In genomic region chr2:12442627-12442928, GRCh38 we compare ENCODE assay signal across 18 cellular contexts.
DNase-seq lines count a peak whose midpoint lies in the region; ATAC-seq and TF ChIP-seq lines count a peak whose summit lies in the region.
"Had no signal": no experiment of that assay in that cellular context is flagged by ENCODE, and none has a peak within 500 bp of the region (broad histone marks: within the 10 kb centered on the region; RNA-seq: fewer than 3 reads in every experiment).

No MANE protein-coding gene starts in this region.

- no peak for TF ChIP-seq CTCF in AG04450 (IDR thresholded peaks at IDR 0.05; ENCODE audit: low read depth, low read length)
- TF ChIP-seq CTCF in WTC11 (IDR thresholded peaks at IDR 0.05): no peak
- TF ChIP-seq CTCF in foreskin keratinocyte (conservative IDR thresholded peaks at IDR 0.05): no peak
- TF ChIP-seq CTCF in WERI-Rb-1 (IDR thresholded peaks at IDR 0.05; ENCODE audit: low read depth, low read length): no peak

- DNase-seq in AG04450 (ENCODE audit: low read depth, low spot score) (no peak), HCEC 1CT (peak; percentile 57), WTC11 (ENCODE audit: low spot score) (no peak), foreskin keratinocyte (peak; percentile 16 to 33), H7 (no peak), WERI-Rb-1 (no peak)
- DNase-seq in effector CD4-positive, alpha-beta T cell: no peak
- DNase-seq: activated B cell treated with CpG ODN at 0.5 μM for 24 hours; activated T-cell treated with anti-CD3 and anti-CD28 coated beads for 4 hours; effector memory CD4-positive, alpha-beta T cell; heart left ventricle; kidney glomerular epithelial cell; stimulated activated naive CD4-positive, alpha-beta T cell treated with Interleukin-2 at 50 U/mL for 16 hours had no signal

- H3K27ac ChIP-seq in AG04450 (ENCODE audit: low read depth, low read length) (peak overlapping the region; percentile 43), foreskin keratinocyte (no peak overlapping the region), WERI-Rb-1 (no peak overlapping the region)
- H3K27ac ChIP-seq: right atrium auricular region, vagina had no signal

- H3K36me3 ChIP-seq in H7 (replicated peaks; ENCODE audit: control insufficient read depth, insufficient read depth, low read length): no peaks in the 10 kb centered on the region
- no peaks in the 10 kb centered on the region for H3K36me3 ChIP-seq in WERI-Rb-1
- H3K36me3 ChIP-seq: heart left ventricle, right atrium auricular region, vagina had no signal

- peaks cover 23% of the 10 kb centered on the region for H3K9me3 Mint-ChIP-seq in WTC11
- H3K9me3 Mint-ChIP-seq: activated B cell treated with CpG ODN at 0.5 μM for 24 hours, brain had no signal

- peak overlapping the region; percentile 71 for H3K27ac Mint-ChIP-seq in WTC11
- H3K27ac Mint-ChIP-seq: activated B cell treated with CpG ODN at 0.5 μM for 24 hours had no signal

- H3K27me3 ChIP-seq in AG04450 (ENCODE audit: control insufficient read depth, insufficient read depth, low read length) (no peaks in the 10 kb centered on the region), foreskin keratinocyte (no peaks in the 10 kb centered on the region), H7 (ENCODE audit: control insufficient read depth, insufficient read depth, low read length) (no peaks in the 10 kb centered on the region), WERI-Rb-1 (ENCODE audit: insufficient read depth, low read depth, severe bottlenecking) (no peaks in the 10 kb centered on the region)
- H3K27me3 ChIP-seq: heart left ventricle, right atrium auricular region, vagina had no signal

- H3K4me1 Mint-ChIP-seq in WTC11: peaks cover 26% of the 10 kb centered on the region
- H3K4me1 Mint-ChIP-seq: activated B cell treated with CpG ODN at 0.5 μM for 24 hours had no signal

- H3K4me3 ChIP-seq in AG04450 (ENCODE audit: low read depth, low read length) (no peak overlapping the region), H7 (ENCODE audit: insufficient read depth, low read depth, low read length) (no peak overlapping the region), WERI-Rb-1 (ENCODE audit: low read depth, low read length) (no peak overlapping the region)
- H3K4me3 ChIP-seq: GM12878, heart left ventricle, right atrium auricular region, vagina had no signal

- H3K4me3 Mint-ChIP-seq in WTC11: no peak overlapping the region
- H3K4me3 Mint-ChIP-seq: activated B cell treated with CpG ODN at 0.5 μM for 24 hours, brain had no signal

- no peaks in the 10 kb centered on the region for H3K27me3 Mint-ChIP-seq in WTC11 (ENCODE audit: low read depth)
- H3K27me3 Mint-ChIP-seq: activated B cell treated with CpG ODN at 0.5 μM for 24 hours had no signal

- peaks cover 14% of the 10 kb centered on the region for H3K36me3 Mint-ChIP-seq in WTC11
- H3K36me3 Mint-ChIP-seq: brain had no signal

- POLR2A ChIA-PET in AG04450 (lab: Yijun Ruan, JAX) (interaction anchor here (0.6 to 1.2 kb wide), 2 partner anchors 14 to 92 kb away, joined by 4 to 6 read pairs; no protein-coding TSS in a partner anchor), WTC11 (lab: Charles Lee) (no interaction called here)

- CTCF ChIA-PET in AG04450 (lab: Charles Lee) (interaction anchor here (0.7 to 1.2 kb wide), 3 partner anchors 9 to 704 kb away, joined by 3 to 4 read pairs (median 3); no protein-coding TSS in a partner anchor), WTC11 (lab: Charles Lee) (no interaction called here)

- ATAC-seq in WTC11: no peak
- ATAC-seq in foreskin keratinocyte: peak; percentile 81
- ATAC-seq in GM21447 (IDR thresholded peaks at IDR 0.05; ENCODE audit: unreplicated experiment): no peak
- ATAC-seq: GM12878 had no signal

- H3K9me3 ChIP-seq in AG04450 (ENCODE audit: control insufficient read depth, insufficient read depth, low read length): no peaks in the 10 kb centered on the region
- H3K9me3 ChIP-seq in WERI-Rb-1 (ENCODE audit: severe bottlenecking): no peaks in the 10 kb centered on the region
- H3K9me3 ChIP-seq: heart left ventricle, right atrium auricular region, vagina had no signal

- peaks cover 7% of the 10 kb centered on the region for H3K4me1 ChIP-seq in foreskin keratinocyte
- H3K4me1 ChIP-seq: right atrium auricular region had no signal

TF ChIP-seq in WTC11, 78 proteins besides CTCF, POLR2A, EP300 and RAD21 (continues in another document):
- TF ChIP-seq IRF2 (CRISPR knock-in tag; IDR thresholded peaks at IDR 0.05; ENCODE audit: borderline replicate concordance, low read depth) (no peak), TEAD4 (CRISPR knock-in tag; IDR thresholded peaks at IDR 0.05) (no peak), TEAD1 (CRISPR knock-in tag; IDR thresholded peaks at IDR 0.05) (no peak), FOXP1 (CRISPR knock-in tag; IDR thresholded peaks at IDR 0.05; ENCODE audit: borderline replicate concordance) (no peak), NFYB (CRISPR knock-in tag; conservative IDR thresholded peaks at IDR 0.05; ENCODE audit: low read depth) (no peak), MYBL2 (CRISPR knock-in tag; IDR thresholded peaks at IDR 0.05) (no peak), ZNF219 (CRISPR knock-in tag; IDR thresholded peaks at IDR 0.05; ENCODE audit: borderline replicate concordance) (no peak), NFATC4 (CRISPR knock-in tag; IDR thresholded peaks at IDR 0.05) (no peak), ZSCAN18 (CRISPR knock-in tag; IDR thresholded peaks at IDR 0.05) (no peak)
- TF ChIP-seq, protein P1, sequence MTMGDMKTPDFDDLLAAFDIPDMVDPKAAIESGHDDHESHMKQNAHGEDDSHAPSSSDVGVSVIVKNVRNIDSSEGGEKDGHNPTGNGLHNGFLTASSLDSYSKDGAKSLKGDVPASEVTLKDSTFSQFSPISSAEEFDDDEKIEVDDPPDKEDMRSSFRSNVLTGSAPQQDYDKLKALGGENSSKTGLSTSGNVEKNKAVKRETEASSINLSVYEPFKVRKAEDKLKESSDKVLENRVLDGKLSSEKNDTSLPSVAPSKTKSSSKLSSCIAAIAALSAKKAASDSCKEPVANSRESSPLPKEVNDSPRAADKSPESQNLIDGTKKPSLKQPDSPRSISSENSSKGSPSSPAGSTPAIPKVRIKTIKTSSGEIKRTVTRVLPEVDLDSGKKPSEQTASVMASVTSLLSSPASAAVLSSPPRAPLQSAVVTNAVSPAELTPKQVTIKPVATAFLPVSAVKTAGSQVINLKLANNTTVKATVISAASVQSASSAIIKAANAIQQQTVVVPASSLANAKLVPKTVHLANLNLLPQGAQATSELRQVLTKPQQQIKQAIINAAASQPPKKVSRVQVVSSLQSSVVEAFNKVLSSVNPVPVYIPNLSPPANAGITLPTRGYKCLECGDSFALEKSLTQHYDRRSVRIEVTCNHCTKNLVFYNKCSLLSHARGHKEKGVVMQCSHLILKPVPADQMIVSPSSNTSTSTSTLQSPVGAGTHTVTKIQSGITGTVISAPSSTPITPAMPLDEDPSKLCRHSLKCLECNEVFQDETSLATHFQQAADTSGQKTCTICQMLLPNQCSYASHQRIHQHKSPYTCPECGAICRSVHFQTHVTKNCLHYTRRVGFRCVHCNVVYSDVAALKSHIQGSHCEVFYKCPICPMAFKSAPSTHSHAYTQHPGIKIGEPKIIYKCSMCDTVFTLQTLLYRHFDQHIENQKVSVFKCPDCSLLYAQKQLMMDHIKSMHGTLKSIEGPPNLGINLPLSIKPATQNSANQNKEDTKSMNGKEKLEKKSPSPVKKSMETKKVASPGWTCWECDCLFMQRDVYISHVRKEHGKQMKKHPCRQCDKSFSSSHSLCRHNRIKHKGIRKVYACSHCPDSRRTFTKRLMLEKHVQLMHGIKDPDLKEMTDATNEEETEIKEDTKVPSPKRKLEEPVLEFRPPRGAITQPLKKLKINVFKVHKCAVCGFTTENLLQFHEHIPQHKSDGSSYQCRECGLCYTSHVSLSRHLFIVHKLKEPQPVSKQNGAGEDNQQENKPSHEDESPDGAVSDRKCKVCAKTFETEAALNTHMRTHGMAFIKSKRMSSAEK (CRISPR knock-in tag; IDR thresholded peaks at IDR 0.05; ENCODE audit: borderline replicate concordance): no peak
- TF ChIP-seq, protein P2, sequence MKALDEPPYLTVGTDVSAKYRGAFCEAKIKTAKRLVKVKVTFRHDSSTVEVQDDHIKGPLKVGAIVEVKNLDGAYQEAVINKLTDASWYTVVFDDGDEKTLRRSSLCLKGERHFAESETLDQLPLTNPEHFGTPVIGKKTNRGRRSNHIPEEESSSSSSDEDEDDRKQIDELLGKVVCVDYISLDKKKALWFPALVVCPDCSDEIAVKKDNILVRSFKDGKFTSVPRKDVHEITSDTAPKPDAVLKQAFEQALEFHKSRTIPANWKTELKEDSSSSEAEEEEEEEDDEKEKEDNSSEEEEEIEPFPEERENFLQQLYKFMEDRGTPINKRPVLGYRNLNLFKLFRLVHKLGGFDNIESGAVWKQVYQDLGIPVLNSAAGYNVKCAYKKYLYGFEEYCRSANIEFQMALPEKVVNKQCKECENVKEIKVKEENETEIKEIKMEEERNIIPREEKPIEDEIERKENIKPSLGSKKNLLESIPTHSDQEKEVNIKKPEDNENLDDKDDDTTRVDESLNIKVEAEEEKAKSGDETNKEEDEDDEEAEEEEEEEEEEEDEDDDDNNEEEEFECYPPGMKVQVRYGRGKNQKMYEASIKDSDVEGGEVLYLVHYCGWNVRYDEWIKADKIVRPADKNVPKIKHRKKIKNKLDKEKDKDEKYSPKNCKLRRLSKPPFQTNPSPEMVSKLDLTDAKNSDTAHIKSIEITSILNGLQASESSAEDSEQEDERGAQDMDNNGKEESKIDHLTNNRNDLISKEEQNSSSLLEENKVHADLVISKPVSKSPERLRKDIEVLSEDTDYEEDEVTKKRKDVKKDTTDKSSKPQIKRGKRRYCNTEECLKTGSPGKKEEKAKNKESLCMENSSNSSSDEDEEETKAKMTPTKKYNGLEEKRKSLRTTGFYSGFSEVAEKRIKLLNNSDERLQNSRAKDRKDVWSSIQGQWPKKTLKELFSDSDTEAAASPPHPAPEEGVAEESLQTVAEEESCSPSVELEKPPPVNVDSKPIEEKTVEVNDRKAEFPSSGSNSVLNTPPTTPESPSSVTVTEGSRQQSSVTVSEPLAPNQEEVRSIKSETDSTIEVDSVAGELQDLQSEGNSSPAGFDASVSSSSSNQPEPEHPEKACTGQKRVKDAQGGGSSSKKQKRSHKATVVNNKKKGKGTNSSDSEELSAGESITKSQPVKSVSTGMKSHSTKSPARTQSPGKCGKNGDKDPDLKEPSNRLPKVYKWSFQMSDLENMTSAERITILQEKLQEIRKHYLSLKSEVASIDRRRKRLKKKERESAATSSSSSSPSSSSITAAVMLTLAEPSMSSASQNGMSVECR (CRISPR knock-in tag; IDR thresholded peaks at IDR 0.05; ENCODE audit: borderline replicate concordance): no peak

Comparison
In these comparisons a context has a peak if more than half of its experiments do, and no peak if none do; other contexts are left out.
1. DNase-seq: peak in HCEC 1CT (single experiment) and foreskin keratinocyte (2 of 2); none in AG04450 (single experiment), WTC11 (single experiment), effector CD4-positive, alpha-beta T cell (single experiment), H7 (single experiment) and WERI-Rb-1 (single experiment).